19 cellular contexts compared by ENCODE assay signal in genomic region chr16:1430214-1430758, GRCh38. TPM values are rescaled to one million over a fixed set of nuclear protein-coding genes. Genes with fewer than 3 reads are reported as not detected.
A peak's percentile ranks its signal among the peaks of the same experiment; 100 is the strongest.
DNase-seq lines count a peak whose midpoint lies in the region; ATAC-seq and TF ChIP-seq lines count a peak whose summit lies in the region.
"Had no signal": no experiment of that assay in that cellular context is flagged by ENCODE, and none has a peak within 500 bp of the region (broad histone marks: within the 10 kb centered on the region; RNA-seq: fewer than 3 reads in every experiment).

No MANE protein-coding gene starts in this region.

- H3K36me3 ChIP-seq in PC-3 (ENCODE audit: low read depth, low read length): no peaks in the 10 kb centered on the region
- no peaks in the 10 kb centered on the region for H3K36me3 ChIP-seq in neural progenitor cell
- H3K36me3 ChIP-seq in OCI-LY7 (ENCODE audit: insufficient read depth, low read length): no peaks in the 10 kb centered on the region
- H3K36me3 ChIP-seq in CD4-positive, alpha-beta memory T cell (ENCODE audit: insufficient read depth, low read length): no peaks in the 10 kb centered on the region

- H3K4me3 Mint-ChIP-seq in neural progenitor cell: no peak overlapping the region
- H3K4me3 Mint-ChIP-seq in CD4-positive, alpha-beta memory T cell: no peak overlapping the region
- H3K4me3 Mint-ChIP-seq: CD14-positive monocyte, GM23338 had no signal

- H3F3A ChIP-seq in PC-3 (ENCODE audit: low read length, unreplicated experiment) (no peaks in the 10 kb centered on the region), neural progenitor cell (ENCODE audit: low read depth) (no peaks in the 10 kb centered on the region)

- intact Hi-C loops in PC-3 (cut with micrococcal nuclease) (no loop called here), OCI-LY7 (cut with micrococcal nuclease; ENCODE audit: unreplicated experiment) (no loop called here)
- intact Hi-C loops in CD4-positive, alpha-beta memory T cell (cut with micrococcal nuclease): no loop called here

- no peak for TF ChIP-seq CTCF in 22Rv1 (IDR thresholded peaks at IDR 0.05)
- no peak for TF ChIP-seq CTCF in C4-2B (conservative IDR thresholded peaks at IDR 0.05)
- no peak for TF ChIP-seq CTCF in PC-3 (conservative IDR thresholded peaks at IDR 0.05; ENCODE audit: low read depth, low read length)
- TF ChIP-seq CTCF in neural progenitor cell (IDR thresholded peaks at IDR 0.05): no peak
- no peak for TF ChIP-seq CTCF in OCI-LY7 (conservative IDR thresholded peaks at IDR 0.05; ENCODE audit: low read length)

- H3K27me3 ChIP-seq in PC-3 (ENCODE audit: low read length) (no peaks in the 10 kb centered on the region), neural progenitor cell (no peaks in the 10 kb centered on the region)
- H3K27me3 ChIP-seq in CD4-positive, alpha-beta memory T cell (ENCODE audit: insufficient read depth, low read length): no peaks in the 10 kb centered on the region

- no peaks in the 10 kb centered on the region for H3K79me2 ChIP-seq in PC-3 (ENCODE audit: low read length)
- H3K79me2 ChIP-seq in neural progenitor cell (ENCODE audit: low read depth): no peaks in the 10 kb centered on the region
- no peaks in the 10 kb centered on the region for H3K79me2 ChIP-seq in OCI-LY7 (ENCODE audit: insufficient read depth, low read depth, low read length)

- H3K4me1 ChIP-seq in PC-3 (ENCODE audit: insufficient read depth, low read length): no peaks in the 10 kb centered on the region
- peaks cover 6% of the 10 kb centered on the region for H3K4me1 ChIP-seq in neural progenitor cell
- H3K4me1 ChIP-seq in OCI-LY7 (ENCODE audit: insufficient read depth, low read length, poor library complexity, severe bottlenecking): peaks cover 4% of the 10 kb centered on the region
- no peaks in the 10 kb centered on the region for H3K4me1 ChIP-seq in CD4-positive, alpha-beta memory T cell (ENCODE audit: insufficient read depth, low read length)

- H3K9me3 ChIP-seq in PC-3 (ENCODE audit: low read length) (no peaks in the 10 kb centered on the region), neural progenitor cell (ENCODE audit: low read depth) (no peaks in the 10 kb centered on the region), OCI-LY7 (ENCODE audit: low read length) (no peaks in the 10 kb centered on the region)
- H3K9me3 ChIP-seq in CD4-positive, alpha-beta memory T cell (ENCODE audit: control insufficient read depth in 1 of 2, low read length in 2 of 2): no peaks in the 10 kb centered on the region
- H3K9me3 ChIP-seq: A549 had no signal

- H3K9ac ChIP-seq in PC-3 (ENCODE audit: low read length): no peak overlapping the region
- no peak overlapping the region for H3K9ac ChIP-seq in neural progenitor cell

- POLR2A ChIA-PET in PC-3 (lab: Charles Lee; ENCODE audit: unreplicated experiment) (no interaction called here), OCI-LY7 (lab: Charles Lee) (no interaction called here)
- POLR2A ChIA-PET in CD4-positive, alpha-beta memory T cell (lab: Charles Lee; ENCODE audit: partially characterized antibody): no interaction called here

- DNase-seq in PC-3: no peak
- no peak for DNase-seq in neural progenitor cell (ENCODE audit: low spot score)
- no peak for DNase-seq in SHP77 (lab: John Stamatoyannopoulos, UW)
- DNase-seq in OCI-LY7 (ENCODE audit: low spot score): no peak
- DNase-seq in DMS114 treated with DMSO at 0.1 percent for 48 hours (lab: John Stamatoyannopoulos, UW; ENCODE audit: unreplicated experiment): no peak
- no peak for DNase-seq in CD4-positive, alpha-beta memory T cell
- DNase-seq: DMS153, EL, HCEC 1CT, NCI-H1105 treated with DMSO at 0.1 percent for 48 hours, NCI-H187 treated with DMSO at 0.1 percent for 48 hours, PC-9 had no signal

- peak overlapping the region; percentile 33 for H3K27ac Mint-ChIP-seq in neural progenitor cell
- H3K27ac Mint-ChIP-seq in CD4-positive, alpha-beta memory T cell: no peak overlapping the region
- H3K27ac Mint-ChIP-seq: GM23338 had no signal

- H2AFZ ChIP-seq in PC-3 (ENCODE audit: low read length) (peak overlapping the region; percentile 59), neural progenitor cell (replicated peaks) (no peak overlapping the region), OCI-LY7 (ENCODE audit: low read length) (no peak overlapping the region)
- H2AFZ ChIP-seq: GM23338, PC-9 had no signal

- H3K27ac ChIP-seq in 22Rv1 (peak overlapping the region; percentile 69), C4-2B (peak overlapping the region; percentile 76), PC-3 (ENCODE audit: low read length) (no peak overlapping the region), neural progenitor cell (no peak overlapping the region), OCI-LY7 (ENCODE audit: low read depth, low read length, poor library complexity, severe bottlenecking) (no peak overlapping the region)
- H3K27ac ChIP-seq in CD4-positive, alpha-beta memory T cell (ENCODE audit: low read depth, low read length): no peak overlapping the region
- H3K27ac ChIP-seq: A549, PC-9, RWPE1 had no signal

- no peaks in the 10 kb centered on the region for H3K36me3 Mint-ChIP-seq in neural progenitor cell
- no peaks in the 10 kb centered on the region for H3K36me3 Mint-ChIP-seq in CD4-positive, alpha-beta memory T cell

- no peaks in the 10 kb centered on the region for H4K20me1 ChIP-seq in PC-3 (ENCODE audit: low read length)
- no peaks in the 10 kb centered on the region for H4K20me1 ChIP-seq in neural progenitor cell (ENCODE audit: low read depth)
- no peaks in the 10 kb centered on the region for H4K20me1 ChIP-seq in OCI-LY7 (ENCODE audit: insufficient read depth, low read length)

- H3K4me1 Mint-ChIP-seq in neural progenitor cell: peaks cover 16% of the 10 kb centered on the region
- H3K4me1 Mint-ChIP-seq in CD4-positive, alpha-beta memory T cell: no peaks in the 10 kb centered on the region
- H3K4me1 Mint-ChIP-seq: GM23338 had no signal

- CTCF ChIA-PET in PC-3 (lab: Charles Lee): no interaction called here
- CTCF ChIA-PET in OCI-LY7 (lab: Charles Lee; ENCODE audit: unreplicated experiment): no interaction called here
- CTCF ChIA-PET in CD4-positive, alpha-beta memory T cell (lab: Charles Lee; ENCODE audit: partially characterized antibody): no interaction called here

- peak overlapping the region; percentile 41; the same call in 1 of the 2 replicates for H3K4me2 ChIP-seq in PC-3 (ENCODE audit: low read length)
- H3K4me2 ChIP-seq in neural progenitor cell: no peak overlapping the region
- no peak overlapping the region for H3K4me2 ChIP-seq in OCI-LY7 (ENCODE audit: low read length)
- H3K4me2 ChIP-seq: A549, GM23338, PC-9 had no signal

- no peak overlapping the region for H3K4me3 ChIP-seq in PC-3 (ENCODE audit: low read length)
- no peak overlapping the region for H3K4me3 ChIP-seq in neural progenitor cell
- H3K4me3 ChIP-seq in OCI-LY7 (ENCODE audit: low read depth, low read length, poor library complexity, severe bottlenecking): no peak overlapping the region
- H3K4me3 ChIP-seq in CD4-positive, alpha-beta memory T cell (ENCODE audit: low read length in 2 of 2): no peak overlapping the region
- H3K4me3 ChIP-seq: A549, GM23338, K562, PC-9 had no signal

- ATAC-seq in PC-3: no peak
- ATAC-seq: A549, GM23338 had no signal

- H3K27me3 Mint-ChIP-seq in neural progenitor cell (ENCODE audit: insufficient read depth, low read depth): no peaks in the 10 kb centered on the region
- no peaks in the 10 kb centered on the region for H3K27me3 Mint-ChIP-seq in CD4-positive, alpha-beta memory T cell

- BruUV-seq in PC-3 (replicated peaks; lab: Mats Ljungman, UMichigan) (no TSS peak), OCI-LY7 (replicated peaks; lab: Mats Ljungman, UMichigan) (no TSS peak)

- no peaks in the 10 kb centered on the region for H3K9me2 ChIP-seq in PC-3 (replicated peaks; ENCODE audit: low read length)
- H3K9me2 ChIP-seq in OCI-LY7 (ENCODE audit: insufficient read depth, low read length): no peaks in the 10 kb centered on the region

- H3K9me3 Mint-ChIP-seq in neural progenitor cell: no peaks in the 10 kb centered on the region
- H3K9me3 Mint-ChIP-seq in CD4-positive, alpha-beta memory T cell: no peaks in the 10 kb centered on the region
- H3K9me3 Mint-ChIP-seq: GM23338 had no signal

RNA-seq across cellular contexts. Expression of gene PERCC1, which starts 0.6 kb away (rescaled TPM):
- total RNA-seq in PC-3 (2014; rRNA removed) (not detected in 2 replicates), neural progenitor cell (ENCODE audit: low replicate concordance) (1.1 TPM in 1 of 2 replicates, not detected in the other), OCI-LY7 (2022) (not detected in 2 replicates)
- not detected in 2 replicates for total RNA-seq in OCI-LY7 (2014; rRNA removed; shearing (Covaris generic))
- under 1 TPM; 0.49 to 0.50 TPM for total RNA-seq in CD4-positive, alpha-beta memory T cell
- not detected for polyA plus RNA-seq in CD4-positive, alpha-beta memory T cell
- total RNA-seq: GM23338, K562, PC-9 had no signal
- polyA plus RNA-seq: A549, CD14-positive monocyte, GM23338, K562 had no signal

RNA-seq across cellular contexts. Expression of gene UQCC4, which starts 9.7 kb away (rescaled TPM):
- total RNA-seq in PC-3 (2014; rRNA removed) (27.0 and 33.2 TPM in 2 replicates), neural progenitor cell (ENCODE audit: low replicate concordance) (4.6 and 13.2 TPM in 2 replicates), OCI-LY7 (2022) (16.5 and 17.0 TPM in 2 replicates)
- 23.2 and 36.4 TPM in 2 replicates for total RNA-seq in OCI-LY7 (2014; rRNA removed; shearing (Covaris generic))
- total RNA-seq in CD4-positive, alpha-beta memory T cell: 1 to 10 TPM; 7.8 to 9.2 TPM
- polyA plus RNA-seq in CD4-positive, alpha-beta memory T cell: 10 to 100 TPM; 33.2 to 44.1 TPM

RNA-seq across cellular contexts. Expression of gene CCDC154, which starts 14.1 kb away (rescaled TPM):
- total RNA-seq in PC-3 (2014; rRNA removed) (not detected in 2 replicates), neural progenitor cell (ENCODE audit: low replicate concordance) (0.28 TPM in 1 of 2 replicates, not detected in the other), OCI-LY7 (2022) (1.1 and 2.5 TPM in 2 replicates)
- 0.46 and 0.85 TPM in 2 replicates for total RNA-seq in OCI-LY7 (2014; rRNA removed; shearing (Covaris generic))
- total RNA-seq in CD4-positive, alpha-beta memory T cell: 10 to 100 TPM; 12.1 to 14.7 TPM
- under 1 TPM in 1 of 2 donors, not detected in 1; 0.13 TPM for polyA plus RNA-seq in CD4-positive, alpha-beta memory T cell
- total RNA-seq: GM23338 had no signal
- polyA plus RNA-seq: CD14-positive monocyte had no signal

RNA-seq across cellular contexts. Expression of gene UNKL, which starts 15.8 kb away (rescaled TPM):
- total RNA-seq in PC-3 (2014; rRNA removed): 18.8 and 33.9 TPM in 2 replicates
- 6.1 and 25.4 TPM in 2 replicates for total RNA-seq in neural progenitor cell (ENCODE audit: low replicate concordance)
- total RNA-seq in OCI-LY7 (2014; rRNA removed; shearing (Covaris generic)): 22.3 and 31.0 TPM in 2 replicates
- 33.7 and 61.3 TPM in 2 replicates for total RNA-seq in OCI-LY7 (2022)
- 100 to 1,000 TPM; 110 to 122 TPM for total RNA-seq in CD4-positive, alpha-beta memory T cell
- polyA plus RNA-seq in CD4-positive, alpha-beta memory T cell: 1 to 10 TPM; 1.3 to 9.1 TPM

RNA-seq across cellular contexts. Expression of gene CLCN7, which starts 44.5 kb away (rescaled TPM):
- total RNA-seq in PC-3 (2014; rRNA removed) (48.2 and 66.6 TPM in 2 replicates), neural progenitor cell (ENCODE audit: low replicate concordance) (11.5 and 33.4 TPM in 2 replicates), OCI-LY7 (2022) (60.3 and 62.4 TPM in 2 replicates)
- 29.6 and 31.1 TPM in 2 replicates for total RNA-seq in OCI-LY7 (2014; rRNA removed; shearing (Covaris generic))
- total RNA-seq in CD4-positive, alpha-beta memory T cell: 100 to 1,000 TPM; 105 to 111 TPM
- 10 to 100 TPM; 18.1 to 29.6 TPM for polyA plus RNA-seq in CD4-positive, alpha-beta memory T cell

Comparison
In these comparisons a context has a peak if more than half of its experiments do, and no peak if none do; other contexts are left out.
1. H3K27ac ChIP-seq: peak in 22Rv1 (single experiment) and C4-2B (single experiment); none in PC-3 (single experiment), neural progenitor cell (single experiment), OCI-LY7 (single experiment) and CD4-positive, alpha-beta memory T cell (single experiment).